Comparison of ENCODE assay signal across 8 cellular contexts in genomic region chr21:34202553-34203332, GRCh38.
DNase-seq lines count a peak whose midpoint lies in the region; ATAC-seq lines count a peak whose summit lies in the region.

No MANE protein-coding gene starts in this region.

- H3K79me2 ChIP-seq in GM23248 (ENCODE audit: insufficient read depth) = no peaks in the 10 kb centered on the region

- H3K27me3 ChIP-seq in GM23248 (replicated peaks; ENCODE audit: insufficient read depth) (no peaks in the 10 kb centered on the region), rectal smooth muscle tissue (ENCODE audit: control insufficient read depth, insufficient read depth, low read length) (no peaks in the 10 kb centered on the region)

- 95 to 98% methylated on average over 19 to 24 of the region's 24 CpGs for WGBS in GM23248 (ENCODE audit: low coverage in 1 of 2, low lambda C conversion rate in 2 of 2, missing lambda C conversion rate in 2 of 2), 2 experiments

- in situ Hi-C loops in GM23248 (cut with MboI) = no loop called here

- H3K9ac ChIP-seq in GM23248 (no peak overlapping the region), rectal smooth muscle tissue (ENCODE audit: low read length) (no peak overlapping the region)

- no peak for ATAC-seq in left ventricle myocardium superior
- ATAC-seq in HG03139 (IDR thresholded peaks at IDR 0.05; ENCODE audit: unreplicated experiment) = no peak
- ATAC-seq in HG02798 (IDR thresholded peaks at IDR 0.05; ENCODE audit: poor library complexity, unreplicated experiment) = no peak
- ATAC-seq in GM21717 (IDR thresholded peaks at IDR 0.05; ENCODE audit: unreplicated experiment) = no peak

- H3K9me2 ChIP-seq in GM23248 (ENCODE audit: insufficient read depth) = no peaks in the 10 kb centered on the region

- H3K4me1 ChIP-seq in GM23248 (ENCODE audit: insufficient read depth) = peaks cover 7% of the 10 kb centered on the region
- H3K4me1 ChIP-seq in rectal smooth muscle tissue (ENCODE audit: control insufficient read depth, insufficient read depth, low read length) = peaks cover 31% of the 10 kb centered on the region

- no peaks in the 10 kb centered on the region for H3K9me3 ChIP-seq in GM23248 (ENCODE audit: low read depth)

- peaks cover 10% of the 10 kb centered on the region; the same call in 1 of the 2 replicates for H3F3A ChIP-seq in GM23248 (ENCODE audit: insufficient read depth)

- H3K4me3 ChIP-seq in GM23248 (no peak overlapping the region), rectal smooth muscle tissue (ENCODE audit: low read length) (peak overlapping the region; percentile 48)

- H2AFZ ChIP-seq in GM23248 = peak overlapping the region; percentile 90; the same call in 1 of the 2 replicates

- H3K36me3 ChIP-seq in GM23248 (ENCODE audit: low read depth) (no peaks in the 10 kb centered on the region), rectal smooth muscle tissue (ENCODE audit: control insufficient read depth, insufficient read depth, low read length) (no peaks in the 10 kb centered on the region)

- intact Hi-C loops in left ventricle myocardium superior (cut with micrococcal nuclease) = loop anchor here (5.0 to 10.0 kb wide), 2 partner anchors 145 to 278 kb away; no protein-coding TSS in a partner anchor

- H3K27ac ChIP-seq in GM23248 (no peak overlapping the region), rectal smooth muscle tissue (ENCODE audit: low read depth, low read length) (peak overlapping the region; percentile 71)

- H3K4me2 ChIP-seq in GM23248 (ENCODE audit: unreplicated experiment) = no peak overlapping the region

- DNase-seq in GM23248 (no peak), SW480 (ENCODE audit: low spot score) (peak; percentile 53), left ventricle myocardium superior (peak; percentile 41)
- no peak for DNase-seq in activated effector memory CD4-positive, alpha-beta T cell treated with anti-CD3 and anti-CD28 coated beads, Interleukin-2, amount 50 U/mL, for 16 hours

- no peaks in the 10 kb centered on the region for H4K20me1 ChIP-seq in GM23248 (ENCODE audit: insufficient read depth)

Comparison
In these comparisons a context has a peak if more than half of its experiments do, and no peak if none do; other contexts are left out.
1. DNase-seq: peak in SW480 (single experiment) and left ventricle myocardium superior (single experiment); none in GM23248 (single experiment) and activated effector memory CD4-positive, alpha-beta T cell treated with anti-CD3 and anti-CD28 coated beads, Interleukin-2, amount 50 U/mL, for 16 hours (single experiment).